31 cellular contexts compared by ENCODE assay signal in genomic region chr16:64077242-64077641, GRCh38.
"Had no signal": no experiment of that assay in that cellular context is flagged by ENCODE, and none has a peak within 500 bp of the region (broad histone marks: within the 10 kb centered on the region; RNA-seq: fewer than 3 reads in every experiment).

No MANE protein-coding gene starts in this region.

- H3K27ac ChIP-seq: adrenal gland, body of pancreas, colonic mucosa, gastrocnemius medialis, hepatocyte, left ventricle myocardium inferior, right lobe of liver, thoracic aorta, WERI-Rb-1 had no signal

- H3K9me3 ChIP-seq: adrenal gland, body of pancreas, colonic mucosa, gastrocnemius medialis, left ventricle myocardium inferior, right lobe of liver, thoracic aorta had no signal

- H3K36me3 Mint-ChIP-seq: activated CD4-positive, alpha-beta memory T cell treated with anti-CD3 and anti-CD28 coated beads for 36 hours; activated naive CD8-positive, alpha-beta T cell treated with anti-CD3 and anti-CD28 coated beads for 36 hours; natural killer cell treated with Interleukin-12 subunit alpha and Interleukin-12 subunit beta and Interleukin-15 and Interleukin-18, amount 100 ng/mL, for 72 hours had no signal

- H3K27ac Mint-ChIP-seq: activated CD4-positive, alpha-beta memory T cell treated with anti-CD3 and anti-CD28 coated beads for 36 hours; activated CD4-positive, alpha-beta T cell treated with anti-CD3 and anti-CD28 coated beads, Interleukin-2, amount 10 ng/mL, durations not matched to agents 24 days and 14 days; activated naive CD4-positive, alpha-beta T cell treated with anti-CD3 and anti-CD28 coated beads for 36 hours; activated naive CD8-positive, alpha-beta T cell treated with anti-CD3 and anti-CD28 coated beads for 36 hours; activated T-helper 1 cell treated with anti-CD3 and anti-CD28 coated beads, Interleukin-12 subunit alpha, Interleukin-12 subunit beta, Interleukin-2, Interleukin-4 antibody, amounts not matched to agents 30 ng/mL and 10 ng/mL and 1 ng/mL, durations not matched to agents 14 hours and 24 hours and 36 hours; natural killer cell treated with Interleukin-12 subunit alpha and Interleukin-12 subunit beta and Interleukin-15 and Interleukin-18, amount 100 ng/mL, for 72 hours; stimulated activated naive CD8-positive, alpha-beta T cell treated with anti-CD3 and anti-CD28 coated beads, Interleukin-15, Interleukin-2, amounts not matched to agents 100 ng/mL and 50 ng/mL, for 24 hours had no signal

- H3K4me1 Mint-ChIP-seq: activated CD4-positive, alpha-beta T cell treated with anti-CD3 and anti-CD28 coated beads, Interleukin-2, amount 10 ng/mL, durations not matched to agents 24 days and 14 days; activated naive CD8-positive, alpha-beta T cell treated with anti-CD3 and anti-CD28 coated beads for 36 hours had no signal

- FAIRE-seq: urothelium cell line had no signal

- DNase-seq: activated CD4-positive, alpha-beta memory T cell treated with anti-CD3 and anti-CD28 coated beads for 36 hours; activated CD4-positive, alpha-beta T cell treated with anti-CD3 and anti-CD28 coated beads, Interleukin-2, amount 10 ng/mL, durations not matched to agents 24 days and 14 days; activated CD8-positive, alpha-beta memory T cell treated with anti-CD3 and anti-CD28 coated beads, Interleukin-2, amount 50 U/mL, for 4 hours; activated effector memory CD4-positive, alpha-beta T cell treated with anti-CD3 and anti-CD28 coated beads, Interleukin-2, amount 50 U/mL, for 16 hours; activated naive CD4-positive, alpha-beta T cell treated with anti-CD3 and anti-CD28 coated beads for 36 hours; activated naive CD8-positive, alpha-beta T cell treated with anti-CD3 and anti-CD28 coated beads for 36 hours; activated T-cell treated with anti-CD3 and anti-CD28 coated beads, Interleukin-2, amount 50 U/mL, for 1 hour; adrenal gland; aorta; body of pancreas; colonic mucosa; effector memory CD4-positive, alpha-beta T cell; erythroblast; gastrocnemius medialis; islet precursor cell; left ventricle myocardium inferior; mesendoderm; right lobe of liver; stimulated activated CD4-positive, alpha-beta T cell treated with anti-CD3 and anti-CD28 coated beads, Interleukin-12 subunit alpha, Interleukin-12 subunit beta, amount 100 ng/mL, for 4 hours; stimulated activated CD4-positive, alpha-beta T cell treated with anti-CD3 and anti-CD28 coated beads, Interleukin-4, amount 100 ng/mL, for 1 hour; T-helper 9 cell; trophoblast cell; WERI-Rb-1 had no signal

- H3K27me3 ChIP-seq: adrenal gland, body of pancreas, colonic mucosa, gastrocnemius medialis, hepatocyte, right lobe of liver had no signal

- ATAC-seq: activated CD4-positive, CD25-positive, alpha-beta regulatory T cell treated with anti-CD3 and anti-CD28 coated beads, Interleukin-2, amount 50 U/mL, for 24 hours; body of pancreas; gastrocnemius medialis; natural killer cell treated with Interleukin-12 subunit alpha and Interleukin-12 subunit beta and Interleukin-15 and Interleukin-18, amount 100 ng/mL, for 72 hours; right lobe of liver had no signal

- H3K27me3 Mint-ChIP-seq: activated CD4-positive, alpha-beta memory T cell treated with anti-CD3 and anti-CD28 coated beads for 36 hours; activated CD4-positive, alpha-beta T cell treated with anti-CD3 and anti-CD28 coated beads, Interleukin-2, amount 10 ng/mL, durations not matched to agents 24 days and 14 days; activated naive CD8-positive, alpha-beta T cell treated with anti-CD3 and anti-CD28 coated beads for 36 hours; natural killer cell treated with Interleukin-12 subunit alpha and Interleukin-12 subunit beta and Interleukin-15 and Interleukin-18, amount 100 ng/mL, for 72 hours; stimulated activated naive CD8-positive, alpha-beta T cell treated with anti-CD3 and anti-CD28 coated beads, Interleukin-15, Interleukin-2, amounts not matched to agents 100 ng/mL and 50 ng/mL, for 24 hours had no signal

- H3K36me3 ChIP-seq: adrenal gland, colonic mucosa, gastrocnemius medialis, left ventricle myocardium inferior, right lobe of liver, thoracic aorta, WERI-Rb-1 had no signal

- H3K4me3 Mint-ChIP-seq: activated CD4-positive, alpha-beta memory T cell treated with anti-CD3 and anti-CD28 coated beads for 36 hours; activated CD4-positive, alpha-beta T cell treated with anti-CD3 and anti-CD28 coated beads, Interleukin-2, amount 10 ng/mL, durations not matched to agents 24 days and 14 days; activated naive CD4-positive, alpha-beta T cell treated with anti-CD3 and anti-CD28 coated beads for 36 hours; activated naive CD8-positive, alpha-beta T cell treated with anti-CD3 and anti-CD28 coated beads for 36 hours; activated T-helper 1 cell treated with anti-CD3 and anti-CD28 coated beads, Interleukin-12 subunit alpha, Interleukin-12 subunit beta, Interleukin-2, Interleukin-4 antibody, amounts not matched to agents 30 ng/mL and 10 ng/mL and 1 ng/mL, durations not matched to agents 14 hours and 24 hours and 36 hours; natural killer cell treated with Interleukin-12 subunit alpha and Interleukin-12 subunit beta and Interleukin-15 and Interleukin-18, amount 100 ng/mL, for 72 hours; stimulated activated naive CD8-positive, alpha-beta T cell treated with anti-CD3 and anti-CD28 coated beads, Interleukin-15, Interleukin-2, amounts not matched to agents 100 ng/mL and 50 ng/mL, for 24 hours had no signal

- H3K4me3 ChIP-seq: adrenal gland, body of pancreas, colonic mucosa, gastrocnemius medialis, hepatocyte, left ventricle myocardium inferior, lung, right lobe of liver, thoracic aorta had no signal

- H3K4me1 ChIP-seq: adrenal gland, body of pancreas, colonic mucosa, gastrocnemius medialis, left ventricle myocardium inferior, right lobe of liver had no signal
